ENCODE assay signal across 21 cellular contexts in genomic region chr7:152121432-152121831, GRCh38.
"Had no signal": no experiment of that assay in that cellular context is flagged by ENCODE, and none has a peak within 500 bp of the region (broad histone marks: within the 10 kb centered on the region; RNA-seq: fewer than 3 reads in every experiment).

No MANE protein-coding gene starts in this region.

- DNase-seq: Karpas-422, KG1, MG63, NCI-H1092 treated with DMSO at 0.1 percent for 48 hours, NCI-H1417, NCI-H1436 treated with DMSO at 0.1 percent for 48 hours, NCI-H1694, NCI-H187 treated with DMSO at 0.1 percent for 48 hours, NCI-H2029 treated with DMSO at 0.1 percent for 48 hours, NCI-H2171, NCI-H226, NCI-H446, NCI-H510A, NCI-H524 treated with DMSO at 0.1 percent for 48 hours, NCI-H69, NCI-H774, PC-3, SHP77, SK-N-SH, SW 1271 had no signal

- ATAC-seq: Panc1, PC-3 had no signal
